ENCODE assay signal across 12 cellular contexts in genomic region chr5:172696171-172696849, GRCh38. TPM values are rescaled to one million over a fixed set of nuclear protein-coding genes. Genes with fewer than 3 reads are reported as not detected.
A peak's percentile ranks its signal among the peaks of the same experiment; 100 is the strongest.
DNase-seq lines count a peak whose midpoint lies in the region; ATAC-seq and TF ChIP-seq lines count a peak whose summit lies in the region.
"Had no signal": no experiment of that assay in that cellular context is flagged by ENCODE, and none has a peak within 500 bp of the region (broad histone marks: within the 10 kb centered on the region; RNA-seq: fewer than 3 reads in every experiment).

No MANE protein-coding gene starts in this region.

- ATAC-seq in lower lobe of right lung = no peak
- no peak for ATAC-seq in GM18498 (IDR thresholded peaks at IDR 0.05; ENCODE audit: unreplicated experiment)

- H3K4me3 ChIP-seq in H7 (ENCODE audit: insufficient read depth, low read depth, low read length) (no peak overlapping the region), lower lobe of right lung (peak overlapping the region; percentile 68), stomach smooth muscle (ENCODE audit: low read length in 2 of 2) (peak overlapping the region in 1 of 2 donors; percentile 89)

- peak; percentile 50 for DNase-seq in H7
- DNase-seq in lower lobe of right lung = no peak
- no peak for DNase-seq in cortex of kidney (lab: John Stamatoyannopoulos, UW)
- no peak for DNase-seq in cerebellar cortex (ENCODE audit: low spot score)
- no peak for DNase-seq in activated naive CD4-positive, alpha-beta T cell treated with anti-CD3 and anti-CD28 coated beads, Interleukin-2, amount 50 U/mL, for 16 hours
- DNase-seq: foreskin melanocyte; NCI-H1694 treated with DMSO at 0.1 percent for 48 hours; PC-3; stimulated activated naive CD4-positive, alpha-beta T cell treated with Interleukin-2 at 50 U/mL for 16 hours had no signal

- H3K27me3 ChIP-seq in H7 (ENCODE audit: control insufficient read depth, insufficient read depth, low read length) (peaks cover 4% of the 10 kb centered on the region), lower lobe of right lung (ENCODE audit: low read depth) (no peaks in the 10 kb centered on the region), stomach smooth muscle (ENCODE audit: control insufficient read depth in 1 of 2, insufficient read depth in 2 of 2, low read length in 2 of 2) (no peaks in the 10 kb centered on the region)

- H3K9ac ChIP-seq in stomach smooth muscle (ENCODE audit: low read length in 2 of 2) = peak overlapping the region in 1 of 2 donors; percentile 92

- H3K27ac ChIP-seq in cingulate gyrus (ENCODE audit: low read depth, low read length) = peak overlapping the region; percentile 48
- H3K27ac ChIP-seq in lower lobe of right lung = peak overlapping the region; percentile 88
- H3K27ac ChIP-seq in stomach smooth muscle (ENCODE audit: low read length) = peak overlapping the region; percentile 69

- intact Hi-C loops in lower lobe of right lung (cut with DNase I) = loop anchor here (5.0 kb wide), 1 partner anchor 214 kb away; no protein-coding TSS in a partner anchor

- H3K36me3 ChIP-seq in H7 (replicated peaks; ENCODE audit: control insufficient read depth, insufficient read depth, low read length) (no peaks in the 10 kb centered on the region), lower lobe of right lung (no peaks in the 10 kb centered on the region), stomach smooth muscle (ENCODE audit: control insufficient read depth in 2 of 2, insufficient read depth in 2 of 2, low read length in 2 of 2) (no peaks in the 10 kb centered on the region)

- H3K9me3 ChIP-seq in lower lobe of right lung = no peaks in the 10 kb centered on the region
- no peaks in the 10 kb centered on the region for H3K9me3 ChIP-seq in stomach smooth muscle (ENCODE audit: control insufficient read depth in 2 of 2, low read length in 2 of 2)

- H3K4me1 ChIP-seq in lower lobe of right lung = peaks cover 57% of the 10 kb centered on the region
- peaks cover 49% of the 10 kb centered on the region for H3K4me1 ChIP-seq in stomach smooth muscle (ENCODE audit: control insufficient read depth, insufficient read depth, low read length)

- no peak for TF ChIP-seq CTCF in lower lobe of right lung (IDR thresholded peaks at IDR 0.05)

RNA-seq across cellular contexts. Expression of gene NEURL1B, which starts 55.2 kb away (rescaled TPM):
- total RNA-seq in H7 (2014; rRNA removed; shearing (Covaris generic)) = 4.7 and 7.5 TPM in 2 replicates
- total RNA-seq in lower lobe of right lung = 24.8 TPM
